In genomic region chr17:44920565-44920940, GRCh38 we compare ENCODE assay signal across 1 cellular context.
TF ChIP-seq lines count a peak whose summit lies in the region.

No MANE protein-coding gene starts in this region.

TF ChIP-seq in GM23338, 12 proteins besides CTCF, POLR2A, EP300 and RAD21 (continued from another document):
- TF ChIP-seq ZNF462 (CRISPR knock-in tag; IDR thresholded peaks at IDR 0.05): no peak
- no peak for TF ChIP-seq POLR2AphosphoS5 (IDR thresholded peaks at IDR 0.05; ENCODE audit: low read depth)
- no peak for TF ChIP-seq JUNB (IDR thresholded peaks at IDR 0.05; ENCODE audit: unreplicated experiment)
- TF ChIP-seq EZH2phosphoT487 (IDR thresholded peaks at IDR 0.05; ENCODE audit: unreplicated experiment): no peak
- TF ChIP-seq NANOG (IDR thresholded peaks at IDR 0.05; ENCODE audit: borderline replicate concordance): no peak
